Comparison of ENCODE assay signal across 28 cellular contexts in genomic region chr7:148337566-148337965, GRCh38.
A peak's percentile ranks its signal among the peaks of the same experiment; 100 is the strongest.
DNase-seq lines count a peak whose midpoint lies in the region; ATAC-seq and TF ChIP-seq lines count a peak whose summit lies in the region.
"Had no signal": no experiment of that assay in that cellular context is flagged by ENCODE, and none has a peak within 500 bp of the region (broad histone marks: within the 10 kb centered on the region; RNA-seq: fewer than 3 reads in every experiment).

No MANE protein-coding gene starts in this region.

- H3K4me1 ChIP-seq in ES-I3 (ENCODE audit: insufficient read depth, low read length) (peaks cover 50% of the 10 kb centered on the region), PC-3 (ENCODE audit: insufficient read depth, low read length) (peaks cover 35% of the 10 kb centered on the region), foreskin keratinocyte (peaks cover 36% of the 10 kb centered on the region), left lung (peaks cover 0 to 5% of the 10 kb centered on the region in 2 donors)
- H3K4me1 ChIP-seq: colonic mucosa, parathyroid adenoma had no signal

- H3K4me3 Mint-ChIP-seq in neural crest cell, result peak overlapping the region; percentile 42
- H3K4me3 Mint-ChIP-seq: activated CD4-positive, alpha-beta memory T cell treated with anti-CD3 and anti-CD28 coated beads, Interleukin-2, amount 10 ng/mL, durations not matched to agents 7 days and 5 days; CD4-positive, alpha-beta T cell; natural killer cell treated with Interleukin-12 subunit alpha and Interleukin-12 subunit beta and Interleukin-15 and Interleukin-18, amount 100 ng/mL, for 72 hours; stimulated activated naive CD8-positive, alpha-beta T cell treated with anti-CD3 and anti-CD28 coated beads, Interleukin-15, amount 100 ng/mL, for 72 hours; T-helper 2 cell treated with Interferon-gamma antibody and Interleukin-4, amounts not matched to agents 5 μg/mL and 100 μg/mL, for 36 hours had no signal

- H3K27me3 Mint-ChIP-seq in neural crest cell (ENCODE audit: low read depth), result peaks cover 86% of the 10 kb centered on the region

- BruUV-seq in PC-3 (replicated peaks; lab: Mats Ljungman, UMichigan), result no TSS peak

- H3K36me3 ChIP-seq in ES-I3 (ENCODE audit: insufficient read depth, low read length), result no peaks in the 10 kb centered on the region
- H3K36me3 ChIP-seq in PC-3 (ENCODE audit: low read depth, low read length), result no peaks in the 10 kb centered on the region
- H3K36me3 ChIP-seq in left lung, result no peaks in the 10 kb centered on the region
- H3K36me3 ChIP-seq: colonic mucosa, thyroid gland had no signal

- H3K9ac ChIP-seq in ES-I3 (ENCODE audit: low read depth, low read length) (0 out of 2 replicates have a peak overlapping the region, but pooled peaks have one; percentile 12), PC-3 (ENCODE audit: low read length) (no peak overlapping the region)
- H3K9ac ChIP-seq: parathyroid adenoma had no signal

- no peak for ATAC-seq in PC-3
- ATAC-seq in foreskin keratinocyte, result peak; percentile 8
- no peak for ATAC-seq in HG03045 (IDR thresholded peaks at IDR 0.05; ENCODE audit: unreplicated experiment)
- no peak for ATAC-seq in left lung
- ATAC-seq: natural killer cell treated with Interleukin-12 subunit alpha and Interleukin-12 subunit beta and Interleukin-15 and Interleukin-18, amount 100 ng/mL, for 72 hours; stimulated activated naive CD8-positive, alpha-beta T cell treated with anti-CD3 and anti-CD28 coated beads, Interleukin-15, amount 100 ng/mL, for 72 hours had no signal

- no peak for TF ChIP-seq CTCF in PC-3 (conservative IDR thresholded peaks at IDR 0.05; ENCODE audit: low read depth, low read length)
- TF ChIP-seq CTCF in foreskin keratinocyte (conservative IDR thresholded peaks at IDR 0.05), result no peak
- no peak for TF ChIP-seq CTCF in neural crest cell (conservative IDR thresholded peaks at IDR 0.05)
- TF ChIP-seq CTCF in left lung (IDR thresholded peaks at IDR 0.05), result no peak

- no peaks in the 10 kb centered on the region for H3K9me3 ChIP-seq in ES-I3 (ENCODE audit: control insufficient read depth, insufficient read depth, low read length)
- H3K9me3 ChIP-seq in PC-3 (ENCODE audit: low read length), result no peaks in the 10 kb centered on the region
- H3K9me3 ChIP-seq in left lung, result no peaks in the 10 kb centered on the region
- H3K9me3 ChIP-seq: colonic mucosa, thyroid gland had no signal

- no peaks in the 10 kb centered on the region for H4K20me1 ChIP-seq in PC-3 (ENCODE audit: low read length)

- H3K79me2 ChIP-seq in PC-3 (ENCODE audit: low read length), result no peaks in the 10 kb centered on the region
- H3K79me2 ChIP-seq: parathyroid adenoma had no signal

- H3K4me3 ChIP-seq in PC-3 (ENCODE audit: low read length), result no peak overlapping the region
- H3K4me3 ChIP-seq in left lung, result no peak overlapping the region
- H3K4me3 ChIP-seq: colonic mucosa, thyroid gland had no signal

- H3F3A ChIP-seq in PC-3 (ENCODE audit: low read length, unreplicated experiment), result no peaks in the 10 kb centered on the region

- H3K9me3 Mint-ChIP-seq in neural crest cell, result peaks cover 3% of the 10 kb centered on the region
- H3K9me3 Mint-ChIP-seq: activated CD4-positive, alpha-beta memory T cell treated with anti-CD3 and anti-CD28 coated beads, Interleukin-2, amount 10 ng/mL, durations not matched to agents 7 days and 5 days; activated T-helper 2 cell treated with anti-CD3 and anti-CD28 coated beads, Interferon-gamma antibody, Interleukin-2, Interleukin-4, amounts not matched to agents 10 μg/mL and 5 μg/mL and 100 μg/mL, durations not matched to agents 14 hours and 24 hours and 36 hours; CD4-positive, alpha-beta T cell; natural killer cell treated with Interleukin-12 subunit alpha and Interleukin-12 subunit beta and Interleukin-15 and Interleukin-18, amount 100 ng/mL, for 72 hours; stimulated activated naive CD8-positive, alpha-beta T cell treated with anti-CD3 and anti-CD28 coated beads, Interleukin-15, amount 100 ng/mL, for 72 hours; T-helper 2 cell treated with Interferon-gamma antibody and Interleukin-4, amounts not matched to agents 5 μg/mL and 100 μg/mL, for 36 hours had no signal

- peaks cover 43% of the 10 kb centered on the region for H3K27me3 ChIP-seq in PC-3 (ENCODE audit: low read length)
- peaks cover 41% of the 10 kb centered on the region for H3K27me3 ChIP-seq in foreskin keratinocyte
- H3K27me3 ChIP-seq in left lung, result peaks cover 44 to 90% of the 10 kb centered on the region in 2 donors
- H3K27me3 ChIP-seq: colonic mucosa, thyroid gland had no signal

- no peaks in the 10 kb centered on the region for H3K9me2 ChIP-seq in PC-3 (replicated peaks; ENCODE audit: low read length)

- no peak overlapping the region for H2AFZ ChIP-seq in PC-3 (ENCODE audit: low read length)
- H2AFZ ChIP-seq: parathyroid adenoma had no signal

- peaks cover 34% of the 10 kb centered on the region for H3K4me1 Mint-ChIP-seq in neural crest cell
- H3K4me1 Mint-ChIP-seq: activated CD4-positive, alpha-beta memory T cell treated with anti-CD3 and anti-CD28 coated beads, Interleukin-2, amount 10 ng/mL, durations not matched to agents 7 days and 5 days had no signal

- POLR2A ChIA-PET in PC-3 (lab: Charles Lee; ENCODE audit: unreplicated experiment), result no interaction called here

- no peak overlapping the region for H3K27ac Mint-ChIP-seq in neural crest cell (ENCODE audit: unreplicated experiment)
- H3K27ac Mint-ChIP-seq: activated CD4-positive, alpha-beta memory T cell treated with anti-CD3 and anti-CD28 coated beads, Interleukin-2, amount 10 ng/mL, durations not matched to agents 7 days and 5 days; activated T-helper 2 cell treated with anti-CD3 and anti-CD28 coated beads, Interferon-gamma antibody, Interleukin-2, Interleukin-4, amounts not matched to agents 10 μg/mL and 5 μg/mL and 100 μg/mL, durations not matched to agents 14 hours and 24 hours and 36 hours; CD4-positive, alpha-beta T cell; natural killer cell treated with Interleukin-12 subunit alpha and Interleukin-12 subunit beta and Interleukin-15 and Interleukin-18, amount 100 ng/mL, for 72 hours; stimulated activated naive CD8-positive, alpha-beta T cell treated with anti-CD3 and anti-CD28 coated beads, Interleukin-15, amount 100 ng/mL, for 72 hours; T-helper 2 cell treated with Interferon-gamma antibody and Interleukin-4, amounts not matched to agents 5 μg/mL and 100 μg/mL, for 36 hours had no signal

- CTCF ChIA-PET in PC-3 (lab: Charles Lee), result no interaction called here

- H3K4me2 ChIP-seq in PC-3 (ENCODE audit: low read length), result peak overlapping the region; percentile 18

- intact Hi-C loops in PC-3 (cut with micrococcal nuclease), result loop anchor here (5.0 kb wide), 1 partner anchor 50 kb away; no protein-coding TSS in a partner anchor
- intact Hi-C loops in left lung (cut with DNase I), result no loop called here

- H3K27ac ChIP-seq in PC-3 (ENCODE audit: low read length) (0 out of 2 replicates have a peak overlapping the region, but pooled peaks have one; percentile 6), foreskin keratinocyte (peak overlapping the region; percentile 36), left lung (no peak overlapping the region)
- H3K27ac ChIP-seq: colonic mucosa, parathyroid adenoma, thyroid gland had no signal

- DNase-seq in PC-3 (peak; percentile 16), foreskin keratinocyte (peak in 1 of 2 donors; percentile 43), neural crest cell (ENCODE audit: low read depth, low spot score) (no peak), SW 1271 (lab: John Stamatoyannopoulos, UW) (no peak), left lung (no peak)
- no peak for DNase-seq in activated CD8-positive, alpha-beta memory T cell treated with anti-CD3 and anti-CD28 coated beads for 24 hours
- DNase-seq: activated CD4-positive, alpha-beta memory T cell treated with anti-CD3 and anti-CD28 coated beads, Interleukin-2, amount 10 ng/mL, durations not matched to agents 7 days and 5 days; activated naive CD4-positive, alpha-beta T cell treated with anti-CD3 and anti-CD28 coated beads, Interleukin-2, amount 50 U/mL, for 16 hours; amniotic stem cell; CD4-positive, alpha-beta T cell; colonic mucosa; effector CD8-positive, alpha-beta T cell; Kasumi-1; NCI-H1436 treated with DMSO at 0.1 percent for 48 hours; NCI-H2081 treated with DMSO at 0.1 percent for 48 hours; NCI-H345; NCI-H69; SIG-M5; stimulated activated CD4-positive, alpha-beta T cell treated with anti-CD3 and anti-CD28 coated beads, Interleukin-1b, Interleukin-23, amount 100 ng/mL, for 48 hours; stimulated activated CD8-positive, alpha-beta memory T cell treated with anti-CD3 and anti-CD28 coated beads, Interleukin-4, amount 100 ng/mL, for 48 hours; stimulated activated naive CD8-positive, alpha-beta T cell treated with anti-CD3 and anti-CD28 coated beads, Interleukin-15, amount 100 ng/mL, for 72 hours; thyroid gland had no signal

- peaks cover 4% of the 10 kb centered on the region for H3K36me3 Mint-ChIP-seq in neural crest cell (ENCODE audit: low read depth)
- H3K36me3 Mint-ChIP-seq: natural killer cell treated with Interleukin-12 subunit alpha and Interleukin-12 subunit beta and Interleukin-15 and Interleukin-18, amount 100 ng/mL, for 72 hours had no signal

Comparison
In these comparisons a context has a peak if more than half of its experiments do, and no peak if none do; other contexts are left out.
1. H3K27ac ChIP-seq: peak in PC-3 (single experiment) and foreskin keratinocyte (single experiment); none in left lung (0 of 2).